In genomic region chr15:91559066-91559465, GRCh38 we compare ENCODE assay signal across 21 cellular contexts.
DNase-seq lines count a peak whose midpoint lies in the region; ATAC-seq and TF ChIP-seq lines count a peak whose summit lies in the region.
"Had no signal": no experiment of that assay in that cellular context is flagged by ENCODE, and none has a peak within 500 bp of the region (broad histone marks: within the 10 kb centered on the region; RNA-seq: fewer than 3 reads in every experiment).

No MANE protein-coding gene starts in this region.

- DNase-seq in COLO829 (ENCODE audit: low spot score): peak; percentile 83
- peak; percentile 77 for DNase-seq in SW480 (ENCODE audit: low spot score)
- peak in 33 of 51 donors; percentile 5 to 89 (median 39) for DNase-seq in hypothalamus (lab: John Stamatoyannopoulos, UW)
- DNase-seq in occipital lobe (lab: John Stamatoyannopoulos, UW): peak; percentile 33
- DNase-seq in NCI-H146 (lab: John Stamatoyannopoulos, UW): no peak
- DNase-seq in activated T-helper 2 cell treated with anti-CD3 and anti-CD28 coated beads, Interferon-gamma antibody, Interleukin-2, Interleukin-4, amounts not matched to agents 10 μg/mL and 5 μg/mL and 100 μg/mL, durations not matched to agents 14 hours and 24 hours and 36 hours (ENCODE audit: low spot score): no peak
- no peak for DNase-seq in HEK293T (ENCODE audit: extremely low spot score)
- DNase-seq: activated CD4-positive, alpha-beta T cell treated with anti-CD3 and anti-CD28 coated beads for 4 hours; activated naive CD4-positive, alpha-beta T cell treated with anti-CD3 and anti-CD28 coated beads, Interleukin-2, amount 10 ng/mL, durations not matched to agents 7 days and 5 days; activated T-cell treated with anti-CD3 and anti-CD28 coated beads, Interleukin-2, amount 50 U/mL, for 48 hours; CD4-positive, CD25-positive, alpha-beta regulatory T cell; cerebellar nuclear complex; DMS153; effector memory CD8-positive, alpha-beta T cell; HCEC 1CT; kidney glomerular epithelial cell; naive thymus-derived CD8-positive, alpha-beta T cell; NCI-H1694 had no signal

- H3K27ac Mint-ChIP-seq in activated T-helper 2 cell treated with anti-CD3 and anti-CD28 coated beads, Interferon-gamma antibody, Interleukin-2, Interleukin-4, amounts not matched to agents 10 μg/mL and 5 μg/mL and 100 μg/mL, durations not matched to agents 14 hours and 24 hours and 36 hours: no peak overlapping the region
- H3K27ac Mint-ChIP-seq: activated naive CD4-positive, alpha-beta T cell treated with anti-CD3 and anti-CD28 coated beads, Interleukin-2, amount 10 ng/mL, durations not matched to agents 7 days and 5 days; CD4-positive, CD25-positive, alpha-beta regulatory T cell; effector memory CD8-positive, alpha-beta T cell; T-helper 1 cell treated with Interleukin-12 subunit alpha and Interleukin-12 subunit beta and Interleukin-4 antibody, amounts not matched to agents 30 μg/mL and 1 μg/mL, for 36 hours had no signal

- no peak for ATAC-seq in GM21381 (IDR thresholded peaks at IDR 0.05; ENCODE audit: unreplicated experiment)
- ATAC-seq: effector memory CD8-positive, alpha-beta T cell; K562; naive thymus-derived CD8-positive, alpha-beta T cell had no signal

- H3K4me1 Mint-ChIP-seq in activated T-helper 2 cell treated with anti-CD3 and anti-CD28 coated beads, Interferon-gamma antibody, Interleukin-2, Interleukin-4, amounts not matched to agents 10 μg/mL and 5 μg/mL and 100 μg/mL, durations not matched to agents 14 hours and 24 hours and 36 hours (ENCODE audit: low read depth): no peaks in the 10 kb centered on the region
- H3K4me1 Mint-ChIP-seq: activated naive CD4-positive, alpha-beta T cell treated with anti-CD3 and anti-CD28 coated beads, Interleukin-2, amount 10 ng/mL, durations not matched to agents 7 days and 5 days; naive thymus-derived CD8-positive, alpha-beta T cell had no signal

- peaks cover 4% of the 10 kb centered on the region for H3K27me3 Mint-ChIP-seq in activated T-helper 2 cell treated with anti-CD3 and anti-CD28 coated beads, Interferon-gamma antibody, Interleukin-2, Interleukin-4, amounts not matched to agents 10 μg/mL and 5 μg/mL and 100 μg/mL, durations not matched to agents 14 hours and 24 hours and 36 hours (ENCODE audit: low read depth)

- H3K9me3 Mint-ChIP-seq in activated T-helper 2 cell treated with anti-CD3 and anti-CD28 coated beads, Interferon-gamma antibody, Interleukin-2, Interleukin-4, amounts not matched to agents 10 μg/mL and 5 μg/mL and 100 μg/mL, durations not matched to agents 14 hours and 24 hours and 36 hours: no peaks in the 10 kb centered on the region
- H3K9me3 Mint-ChIP-seq: activated naive CD4-positive, alpha-beta T cell treated with anti-CD3 and anti-CD28 coated beads, Interleukin-2, amount 10 ng/mL, durations not matched to agents 7 days and 5 days; CD4-positive, CD25-positive, alpha-beta regulatory T cell; effector memory CD8-positive, alpha-beta T cell; naive thymus-derived CD8-positive, alpha-beta T cell; T-helper 1 cell treated with Interleukin-12 subunit alpha and Interleukin-12 subunit beta and Interleukin-4 antibody, amounts not matched to agents 30 μg/mL and 1 μg/mL, for 36 hours had no signal

- no peak overlapping the region for H3K4me3 Mint-ChIP-seq in activated T-helper 2 cell treated with anti-CD3 and anti-CD28 coated beads, Interferon-gamma antibody, Interleukin-2, Interleukin-4, amounts not matched to agents 10 μg/mL and 5 μg/mL and 100 μg/mL, durations not matched to agents 14 hours and 24 hours and 36 hours (ENCODE audit: low read depth)
- H3K4me3 Mint-ChIP-seq: activated naive CD4-positive, alpha-beta T cell treated with anti-CD3 and anti-CD28 coated beads, Interleukin-2, amount 10 ng/mL, durations not matched to agents 7 days and 5 days; CD4-positive, CD25-positive, alpha-beta regulatory T cell; effector memory CD8-positive, alpha-beta T cell; naive thymus-derived CD8-positive, alpha-beta T cell; T-helper 1 cell treated with Interleukin-12 subunit alpha and Interleukin-12 subunit beta and Interleukin-4 antibody, amounts not matched to agents 30 μg/mL and 1 μg/mL, for 36 hours had no signal

- POLR2A ChIA-PET in HEK293T (lab: Yijun Ruan, JAX): no interaction called here

- CTCF ChIA-PET in HEK293T (lab: Yijun Ruan, JAX): no interaction called here

- intact Hi-C loops in activated T-helper 2 cell treated with anti-CD3 and anti-CD28 coated beads, Interferon-gamma antibody, Interleukin-2, Interleukin-4, amounts not matched to agents 10 μg/mL and 5 μg/mL and 100 μg/mL, durations not matched to agents 14 hours and 24 hours and 36 hours (cut with micrococcal nuclease): no loop called here

- H3K36me3 Mint-ChIP-seq in activated T-helper 2 cell treated with anti-CD3 and anti-CD28 coated beads, Interferon-gamma antibody, Interleukin-2, Interleukin-4, amounts not matched to agents 10 μg/mL and 5 μg/mL and 100 μg/mL, durations not matched to agents 14 hours and 24 hours and 36 hours (ENCODE audit: low read depth): no peaks in the 10 kb centered on the region
- H3K36me3 Mint-ChIP-seq: CD4-positive, CD25-positive, alpha-beta regulatory T cell; naive thymus-derived CD8-positive, alpha-beta T cell had no signal

TF ChIP-seq in HEK293T, 16 proteins besides CTCF, POLR2A, EP300 and RAD21:
- TF ChIP-seq ARNT (IDR thresholded peaks at IDR 0.05) (no peak), NFRKB (IDR thresholded peaks at IDR 0.05) (no peak), L3MBTL2 (conservative IDR thresholded peaks at IDR 0.05) (no peak), PKNOX1 (IDR thresholded peaks at IDR 0.05) (no peak), FOXK2 (IDR thresholded peaks at IDR 0.05) (no peak), SUZ12 (IDR thresholded peaks at IDR 0.05) (no peak), ZNF384 (IDR thresholded peaks at IDR 0.05) (no peak)

Comparison
In these comparisons a context has a peak if more than half of its experiments do, and no peak if none do; other contexts are left out.
1. DNase-seq: peak in COLO829 (single experiment), SW480 (single experiment), hypothalamus (33 of 51) and occipital lobe (single experiment); none in NCI-H146 (single experiment), activated T-helper 2 cell treated with anti-CD3 and anti-CD28 coated beads, Interferon-gamma antibody, Interleukin-2, Interleukin-4, amounts not matched to agents 10 μg/mL and 5 μg/mL and 100 μg/mL, durations not matched to agents 14 hours and 24 hours and 36 hours (single experiment) and HEK293T (single experiment).